In the genomic region with DNA sequence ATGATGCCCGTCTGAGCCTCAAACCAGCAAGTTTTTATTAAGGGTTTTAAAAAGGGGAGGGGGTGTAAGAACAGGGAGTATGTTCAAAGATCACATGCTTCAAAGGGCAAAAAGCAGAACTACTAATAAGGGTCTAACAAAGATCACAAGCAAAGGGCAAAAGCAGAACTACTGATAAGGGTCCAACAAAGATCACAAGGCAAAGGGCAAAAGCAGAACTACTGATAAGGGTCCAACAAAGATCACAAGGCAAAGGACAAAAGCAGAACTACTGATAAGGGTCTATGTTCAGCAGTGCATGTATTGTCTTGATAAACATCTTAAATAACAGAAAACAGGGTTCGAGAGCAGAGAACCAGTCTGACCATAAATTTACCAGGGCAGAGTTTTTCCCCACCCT, we compare ENCODE assay signal across 18 cellular contexts. TPM values are rescaled to one million over a fixed set of nuclear protein-coding genes. Genes with fewer than 3 reads are reported as not detected.
"Had no signal": no experiment of that assay in that cellular context is flagged by ENCODE, and none has a peak within 500 bp of the region (broad histone marks: within the 10 kb centered on the region; RNA-seq: fewer than 3 reads in every experiment).

No MANE protein-coding gene starts in this region.

RNA-seq across cellular contexts. Expression of a gene that starts 35.0 kb away (rescaled TPM):
- total RNA-seq: kidney, left colon, left lung, liver, lower lobe of right lung, mammary epithelial cell, mucosa of gallbladder, natural killer cell, occipital lobe, osteocyte, posterior vena cava, psoas muscle, sigmoid colon, spleen, subcutaneous adipose tissue, thoracic aorta, upper lobe of right lung had no signal
- polyA plus RNA-seq: immature natural killer cell, mammary epithelial cell, spleen had no signal
